In genomic region chr9:36818242-36818938, GRCh38 we compare ENCODE assay signal across 10 cellular contexts.
A peak's percentile ranks its signal among the peaks of the same experiment; 100 is the strongest.
DNase-seq lines count a peak whose midpoint lies in the region; ATAC-seq and TF ChIP-seq lines count a peak whose summit lies in the region.
"Had no signal": no experiment of that assay in that cellular context is flagged by ENCODE, and none has a peak within 500 bp of the region (broad histone marks: within the 10 kb centered on the region; RNA-seq: fewer than 3 reads in every experiment).

No MANE protein-coding gene starts in this region.

- no peaks in the 10 kb centered on the region for H3K9me3 Mint-ChIP-seq in activated CD8-positive, alpha-beta T cell treated with anti-CD3 and anti-CD28 coated beads for 36 hours
- no peaks in the 10 kb centered on the region for H3K9me3 Mint-ChIP-seq in activated CD8-positive, alpha-beta T cell treated with anti-CD3 and anti-CD28 coated beads, Interleukin-2, amount 10 ng/mL, durations not matched to agents 7 days and 5 days (ENCODE audit: insufficient read depth)
- peaks cover 0 to 6% (median 0%) of the 10 kb centered on the region in 7 donors for H3K9me3 Mint-ChIP-seq in naive B cell

- H3K27ac ChIP-seq in esophagus squamous epithelium (no peak overlapping the region), upper lobe of left lung (no peak overlapping the region)
- H3K27ac ChIP-seq: adrenal gland, BLaER1 had no signal

- no peaks in the 10 kb centered on the region for H3K36me3 ChIP-seq in esophagus squamous epithelium
- no peaks in the 10 kb centered on the region for H3K36me3 ChIP-seq in upper lobe of left lung
- H3K36me3 ChIP-seq: adrenal gland, BLaER1 had no signal

- H3K4me3 Mint-ChIP-seq in activated CD8-positive, alpha-beta T cell treated with anti-CD3 and anti-CD28 coated beads for 36 hours = no peak overlapping the region
- H3K4me3 Mint-ChIP-seq in activated CD8-positive, alpha-beta T cell treated with anti-CD3 and anti-CD28 coated beads, Interleukin-2, amount 10 ng/mL, durations not matched to agents 7 days and 5 days = no peak overlapping the region
- H3K4me3 Mint-ChIP-seq in naive B cell = peak overlapping the region in 5 of 8 donors; percentile 6 to 71 (median 20)

- peaks cover 18% of the 10 kb centered on the region for H3K27me3 Mint-ChIP-seq in activated CD8-positive, alpha-beta T cell treated with anti-CD3 and anti-CD28 coated beads for 36 hours
- H3K27me3 Mint-ChIP-seq in activated CD8-positive, alpha-beta T cell treated with anti-CD3 and anti-CD28 coated beads, Interleukin-2, amount 10 ng/mL, durations not matched to agents 7 days and 5 days (ENCODE audit: low read depth) = peaks cover 20% of the 10 kb centered on the region
- peaks cover 37 to 56% (median 51%) of the 10 kb centered on the region in 3 donors for H3K27me3 Mint-ChIP-seq in naive B cell

- intact Hi-C loops in activated CD8-positive, alpha-beta T cell treated with anti-CD3 and anti-CD28 coated beads for 36 hours (cut with micrococcal nuclease) = no loop called here
- intact Hi-C loops in esophagus squamous epithelium (cut with DNase I) = no loop called here

- H3K4me3 ChIP-seq in esophagus squamous epithelium = peak overlapping the region; percentile 14 to 61 (median 30)
- H3K4me3 ChIP-seq in upper lobe of left lung = peak overlapping the region in 3 of 4 donors; percentile 9 to 34 (median 30)
- H3K4me3 ChIP-seq: BLaER1 had no signal

- DNase-seq in activated CD8-positive, alpha-beta T cell treated with anti-CD3 and anti-CD28 coated beads for 36 hours = no peak
- DNase-seq in activated CD8-positive, alpha-beta T cell treated with anti-CD3 and anti-CD28 coated beads, Interleukin-2, amount 10 ng/mL, durations not matched to agents 7 days and 5 days = no peak
- no peak for DNase-seq in esophagus squamous epithelium (lab: John Stamatoyannopoulos, UW)
- no peak for DNase-seq in naive B cell
- DNase-seq in upper lobe of left lung = peak in 1 of 2 donors; percentile 63
- DNase-seq in DMS79 (lab: John Stamatoyannopoulos, UW) = no peak
- no peak for DNase-seq in HUDEP-2 (lab: John Stamatoyannopoulos, UW; ENCODE audit: unreplicated experiment in 76 of 76)
- no peak for DNase-seq in omental fat pad (ENCODE audit: low spot score)

- TF ChIP-seq EP300 in upper lobe of left lung (IDR thresholded peaks at IDR 0.05) = no peak

- no peaks in the 10 kb centered on the region for H3K9me3 ChIP-seq in esophagus squamous epithelium
- no peaks in the 10 kb centered on the region for H3K9me3 ChIP-seq in upper lobe of left lung
- H3K9me3 ChIP-seq: adrenal gland, BLaER1 had no signal

- peak; percentile 10 for ATAC-seq in activated CD8-positive, alpha-beta T cell treated with anti-CD3 and anti-CD28 coated beads for 36 hours
- ATAC-seq in activated CD8-positive, alpha-beta T cell treated with anti-CD3 and anti-CD28 coated beads, Interleukin-2, amount 10 ng/mL, durations not matched to agents 7 days and 5 days = no peak
- no peak for ATAC-seq in naive B cell (ENCODE audit: low read depth in 2 of 2)
- ATAC-seq in upper lobe of left lung (ENCODE audit: low FRiP score in 2 of 2) = peak in 1 of 2 donors; percentile 43
- no peak for ATAC-seq in omental fat pad (ENCODE audit: low FRiP score)

- no peak for TF ChIP-seq CTCF in activated CD8-positive, alpha-beta T cell treated with anti-CD3 and anti-CD28 coated beads for 36 hours (IDR thresholded peaks at IDR 0.05)
- TF ChIP-seq CTCF in esophagus squamous epithelium (IDR thresholded peaks at IDR 0.05) (no peak), upper lobe of left lung (IDR thresholded peaks at IDR 0.05) (no peak), omental fat pad (IDR thresholded peaks at IDR 0.05) (no peak)

- CTCF ChIA-PET in activated CD8-positive, alpha-beta T cell treated with anti-CD3 and anti-CD28 coated beads for 36 hours (lab: Charles Lee) = no interaction called here
- CTCF ChIA-PET in activated CD8-positive, alpha-beta T cell treated with anti-CD3 and anti-CD28 coated beads, Interleukin-2, amount 10 ng/mL, durations not matched to agents 7 days and 5 days (lab: Charles Lee) = no interaction called here

- H3K36me3 Mint-ChIP-seq in activated CD8-positive, alpha-beta T cell treated with anti-CD3 and anti-CD28 coated beads for 36 hours (ENCODE audit: low read depth) = no peaks in the 10 kb centered on the region
- no peaks in the 10 kb centered on the region for H3K36me3 Mint-ChIP-seq in activated CD8-positive, alpha-beta T cell treated with anti-CD3 and anti-CD28 coated beads, Interleukin-2, amount 10 ng/mL, durations not matched to agents 7 days and 5 days (ENCODE audit: low read depth)
- H3K36me3 Mint-ChIP-seq in naive B cell = peaks cover 5 to 16% of the 10 kb centered on the region in 2 donors

- H3K27ac Mint-ChIP-seq in activated CD8-positive, alpha-beta T cell treated with anti-CD3 and anti-CD28 coated beads for 36 hours = no peak overlapping the region
- H3K27ac Mint-ChIP-seq in activated CD8-positive, alpha-beta T cell treated with anti-CD3 and anti-CD28 coated beads, Interleukin-2, amount 10 ng/mL, durations not matched to agents 7 days and 5 days = no peak overlapping the region
- peak overlapping the region in 3 of 6 donors; percentile 12 to 83 (median 73) for H3K27ac Mint-ChIP-seq in naive B cell

- H3K4me1 ChIP-seq in esophagus squamous epithelium (peaks cover 7 to 16% (median 10%) of the 10 kb centered on the region in 3 donors), upper lobe of left lung (peaks cover 0 to 14% (median 7%) of the 10 kb centered on the region in 4 donors)
- H3K4me1 ChIP-seq: BLaER1 had no signal

- H3K4me1 Mint-ChIP-seq in activated CD8-positive, alpha-beta T cell treated with anti-CD3 and anti-CD28 coated beads for 36 hours (ENCODE audit: low read depth) = peaks cover 3% of the 10 kb centered on the region
- H3K4me1 Mint-ChIP-seq in activated CD8-positive, alpha-beta T cell treated with anti-CD3 and anti-CD28 coated beads, Interleukin-2, amount 10 ng/mL, durations not matched to agents 7 days and 5 days (ENCODE audit: low read depth) = no peaks in the 10 kb centered on the region
- peaks cover 7 to 12% (median 8%) of the 10 kb centered on the region in 3 donors for H3K4me1 Mint-ChIP-seq in naive B cell

- POLR2A ChIA-PET in activated CD8-positive, alpha-beta T cell treated with anti-CD3 and anti-CD28 coated beads for 36 hours (lab: Charles Lee) = no interaction called here
- POLR2A ChIA-PET in activated CD8-positive, alpha-beta T cell treated with anti-CD3 and anti-CD28 coated beads, Interleukin-2, amount 10 ng/mL, durations not matched to agents 7 days and 5 days (lab: Charles Lee) = no interaction called here

- WGBS in esophagus squamous epithelium, 2 donors = 6 to 17% methylated on average over 18 to 25 of the region's 32 CpGs
- WGBS in upper lobe of left lung, 2 donors = 13 to 23% methylated on average over 30 to 32 of the region's 32 CpGs

- no peak for TF ChIP-seq POLR2A in esophagus squamous epithelium (IDR thresholded peaks at IDR 0.05)
- no peak for TF ChIP-seq POLR2A in upper lobe of left lung (IDR thresholded peaks at IDR 0.05)

- H3K27me3 ChIP-seq in esophagus squamous epithelium (peaks cover 0 to 59% (median 1%) of the 10 kb centered on the region in 4 donors), upper lobe of left lung (peaks cover 0 to 17% (median 3%) of the 10 kb centered on the region in 4 donors)
- H3K27me3 ChIP-seq: adrenal gland, BLaER1 had no signal

Comparison
In these comparisons a context has a peak if more than half of its experiments do, and no peak if none do; other contexts are left out.
1. H3K4me3 Mint-ChIP-seq: peak in naive B cell (5 of 8); none in activated CD8-positive, alpha-beta T cell treated with anti-CD3 and anti-CD28 coated beads for 36 hours (single experiment) and activated CD8-positive, alpha-beta T cell treated with anti-CD3 and anti-CD28 coated beads, Interleukin-2, amount 10 ng/mL, durations not matched to agents 7 days and 5 days (single experiment).